25 cellular contexts compared by ENCODE assay signal in genomic region chr3:133361011-133361410, GRCh38. TPM values are rescaled to one million over a fixed set of nuclear protein-coding genes. Genes with fewer than 3 reads are reported as not detected.
DNase-seq lines count a peak whose midpoint lies in the region; ATAC-seq and TF ChIP-seq lines count a peak whose summit lies in the region.
"Had no signal": no experiment of that assay in that cellular context is flagged by ENCODE, and none has a peak within 500 bp of the region (broad histone marks: within the 10 kb centered on the region; RNA-seq: fewer than 3 reads in every experiment).

No MANE protein-coding gene starts in this region.

- no peaks in the 10 kb centered on the region for H3K27me3 ChIP-seq in breast epithelium
- no peaks in the 10 kb centered on the region for H3K27me3 ChIP-seq in RWPE2 (ENCODE audit: insufficient read depth, poor library complexity, severe bottlenecking)
- H3K27me3 ChIP-seq: BE2C; BLaER1 treated with 17β-estradiol and CSF1 and Interleukin-3, amounts not matched to agents 10 nM and 100 nM had no signal

- DNase-seq in MCF 10A (ENCODE audit: unreplicated experiment) (peak; percentile 42), breast epithelium (ENCODE audit: low spot score in 2 of 2) (no peak), RWPE2 (ENCODE audit: low spot score) (no peak), epithelial cell of esophagus (ENCODE audit: low read depth) (peak; percentile 69), OCI-LY7 (ENCODE audit: low spot score) (no peak)
- DNase-seq in T-helper 2 cell treated with Interferon-gamma antibody and Interleukin-4, amounts not matched to agents 5 μg/mL and 100 μg/mL, for 36 hours (ENCODE audit: low spot score) = no peak
- DNase-seq: 8988T; ACHN; AML-193; BE2C; CD4-positive, alpha-beta T cell; CD8-positive, alpha-beta memory T cell; DMS53; DMS79 treated with DMSO at 0.1 percent for 48 hours; GF-D8; H9; HFFc6 had no signal

- H3K36me3 Mint-ChIP-seq in MCF 10A (ENCODE audit: insufficient read depth, unreplicated experiment) = no peaks in the 10 kb centered on the region
- no peaks in the 10 kb centered on the region for H3K36me3 Mint-ChIP-seq in T-helper 2 cell treated with Interferon-gamma antibody and Interleukin-4, amounts not matched to agents 5 μg/mL and 100 μg/mL, for 36 hours (ENCODE audit: low read depth)
- H3K36me3 Mint-ChIP-seq: CD14-positive monocyte; CD8-positive, alpha-beta memory T cell had no signal

- POLR2A ChIA-PET in MCF 10A (lab: Yijun Ruan, JAX) = no interaction called here
- POLR2A ChIA-PET in OCI-LY7 (lab: Charles Lee) = no interaction called here

- ATAC-seq in RWPE2 (ENCODE audit: low read depth) = peak; percentile 44; the same call in 1 of the 3 replicates
- no peak for ATAC-seq in HG02759 (IDR thresholded peaks at IDR 0.05; ENCODE audit: unreplicated experiment)
- ATAC-seq: A549, GM23338 had no signal

- H3K4me1 ChIP-seq in breast epithelium (no peaks in the 10 kb centered on the region), RWPE2 (ENCODE audit: insufficient read depth, poor library complexity, severe bottlenecking) (no peaks in the 10 kb centered on the region), OCI-LY7 (ENCODE audit: insufficient read depth, low read length, poor library complexity, severe bottlenecking) (no peaks in the 10 kb centered on the region)
- H3K4me1 ChIP-seq: A549; BLaER1 treated with 17β-estradiol and CSF1 and Interleukin-3, amounts not matched to agents 10 nM and 100 nM had no signal

- H3K4me3 ChIP-seq in breast epithelium (no peak overlapping the region), RWPE2 (ENCODE audit: severe bottlenecking) (no peak overlapping the region), epithelial cell of esophagus (ENCODE audit: low read length) (no peak overlapping the region), OCI-LY7 (ENCODE audit: low read depth, low read length, poor library complexity, severe bottlenecking) (no peak overlapping the region)
- H3K4me3 ChIP-seq: A549; BLaER1 treated with 17β-estradiol and CSF1 and Interleukin-3, amounts not matched to agents 10 nM and 100 nM; GM23338 had no signal

- intact Hi-C loops in MCF 10A (cut with micrococcal nuclease) (no loop called here), breast epithelium (cut with DNase I; ENCODE audit: low total_unique reads) (no loop called here), OCI-LY7 (cut with micrococcal nuclease; ENCODE audit: unreplicated experiment) (no loop called here)

- H3K4me1 Mint-ChIP-seq in MCF 10A (ENCODE audit: insufficient read depth, unreplicated experiment) = no peaks in the 10 kb centered on the region
- no peaks in the 10 kb centered on the region for H3K4me1 Mint-ChIP-seq in T-helper 2 cell treated with Interferon-gamma antibody and Interleukin-4, amounts not matched to agents 5 μg/mL and 100 μg/mL, for 36 hours (ENCODE audit: low read depth)
- H3K4me1 Mint-ChIP-seq: CD14-positive monocyte had no signal

- H3K9me3 ChIP-seq in breast epithelium (no peaks in the 10 kb centered on the region), RWPE2 (ENCODE audit: severe bottlenecking) (no peaks in the 10 kb centered on the region), OCI-LY7 (ENCODE audit: low read length) (peaks cover 6% of the 10 kb centered on the region; the same call in 1 of the 2 replicates)
- H3K9me3 ChIP-seq: A549, BE2C had no signal

- H3K27me3 Mint-ChIP-seq in MCF 10A (ENCODE audit: insufficient read depth, unreplicated experiment) = peaks cover 61% of the 10 kb centered on the region
- H3K27me3 Mint-ChIP-seq in T-helper 2 cell treated with Interferon-gamma antibody and Interleukin-4, amounts not matched to agents 5 μg/mL and 100 μg/mL, for 36 hours (ENCODE audit: low read depth) = peaks cover 4% of the 10 kb centered on the region

- TF ChIP-seq CTCF in MCF 10A (IDR thresholded peaks at IDR 0.05; ENCODE audit: unreplicated experiment) (no peak), breast epithelium (IDR thresholded peaks at IDR 0.05) (no peak), RWPE2 (IDR thresholded peaks at IDR 0.05; ENCODE audit: poor library complexity, severe bottlenecking) (no peak), epithelial cell of esophagus (IDR thresholded peaks at IDR 0.05; ENCODE audit: insufficient read depth, low read depth, low read length, missing control alignments) (no peak), OCI-LY7 (conservative IDR thresholded peaks at IDR 0.05; ENCODE audit: low read length) (no peak)

- H3K9me3 Mint-ChIP-seq in MCF 10A (ENCODE audit: unreplicated experiment) = peaks cover 10% of the 10 kb centered on the region
- no peaks in the 10 kb centered on the region for H3K9me3 Mint-ChIP-seq in T-helper 2 cell treated with Interferon-gamma antibody and Interleukin-4, amounts not matched to agents 5 μg/mL and 100 μg/mL, for 36 hours

- H2AFZ ChIP-seq in OCI-LY7 (ENCODE audit: low read length) = no peak overlapping the region
- H2AFZ ChIP-seq: GM23338 had no signal

- no TSS peak for BruUV-seq in MCF 10A (replicated peaks; lab: Mats Ljungman, UMichigan)
- BruUV-seq in OCI-LY7 (replicated peaks; lab: Mats Ljungman, UMichigan) = no TSS peak

- no peak overlapping the region for H3K27ac ChIP-seq in breast epithelium
- no peak overlapping the region for H3K27ac ChIP-seq in RWPE2 (ENCODE audit: poor library complexity, severe bottlenecking)
- H3K27ac ChIP-seq in OCI-LY7 (ENCODE audit: low read depth, low read length, poor library complexity, severe bottlenecking) = no peak overlapping the region
- H3K27ac ChIP-seq: A549; BLaER1 treated with 17β-estradiol and CSF1 and Interleukin-3, amounts not matched to agents 10 nM and 100 nM had no signal

- no peak for TF ChIP-seq POLR2A in breast epithelium (IDR thresholded peaks at IDR 0.05)

- H4K20me1 ChIP-seq in OCI-LY7 (ENCODE audit: insufficient read depth, low read length) = no peaks in the 10 kb centered on the region
- H4K20me1 ChIP-seq: BLaER1 treated with 17β-estradiol and CSF1 and Interleukin-3, amounts not matched to agents 10 nM and 100 nM had no signal

- no peak overlapping the region for H3K4me3 Mint-ChIP-seq in MCF 10A (ENCODE audit: unreplicated experiment)
- H3K4me3 Mint-ChIP-seq in T-helper 2 cell treated with Interferon-gamma antibody and Interleukin-4, amounts not matched to agents 5 μg/mL and 100 μg/mL, for 36 hours = no peak overlapping the region
- H3K4me3 Mint-ChIP-seq: CD14-positive monocyte; CD4-positive, alpha-beta T cell; CD8-positive, alpha-beta memory T cell; GM23338; H9; HFFc6 had no signal

- no peaks in the 10 kb centered on the region for H3K79me2 ChIP-seq in OCI-LY7 (ENCODE audit: insufficient read depth, low read depth, low read length)

- H3K27ac Mint-ChIP-seq in MCF 10A (ENCODE audit: low read depth, unreplicated experiment) = no peak overlapping the region
- no peak overlapping the region for H3K27ac Mint-ChIP-seq in T-helper 2 cell treated with Interferon-gamma antibody and Interleukin-4, amounts not matched to agents 5 μg/mL and 100 μg/mL, for 36 hours
- H3K27ac Mint-ChIP-seq: CD14-positive monocyte; CD4-positive, alpha-beta T cell; GM23338; H9; HFFc6 had no signal

- no peaks in the 10 kb centered on the region for H3K36me3 ChIP-seq in breast epithelium
- no peaks in the 10 kb centered on the region for H3K36me3 ChIP-seq in RWPE2 (ENCODE audit: low read depth)
- no peaks in the 10 kb centered on the region for H3K36me3 ChIP-seq in OCI-LY7 (ENCODE audit: insufficient read depth, low read length)
- H3K36me3 ChIP-seq: BLaER1 treated with 17β-estradiol and CSF1 and Interleukin-3, amounts not matched to agents 10 nM and 100 nM had no signal

- H3K9me2 ChIP-seq in OCI-LY7 (ENCODE audit: insufficient read depth, low read length) = no peaks in the 10 kb centered on the region

- CTCF ChIA-PET in MCF 10A (lab: Yijun Ruan, JAX) (interaction anchor here (0.6 to 1.6 kb wide), 4 partner anchors 10 to 431 kb away, joined by 3 to 4 read pairs (median 3); no protein-coding TSS in a partner anchor), OCI-LY7 (lab: Charles Lee; ENCODE audit: unreplicated experiment) (no interaction called here)

- no peak overlapping the region for H3K4me2 ChIP-seq in OCI-LY7 (ENCODE audit: low read length)
- H3K4me2 ChIP-seq: A549; BLaER1 treated with 17β-estradiol and CSF1 and Interleukin-3, amounts not matched to agents 10 nM and 100 nM; GM23338 had no signal

RNA-seq across cellular contexts. Expression of gene BFSP2, which starts 38.8 kb away (rescaled TPM):
- total RNA-seq in MCF 10A (2022) (not detected in 2 replicates), breast epithelium (not detected), OCI-LY7 (2022) (19.2 and 25.1 TPM in 2 replicates)
- total RNA-seq in OCI-LY7 (2014; rRNA removed; shearing (Covaris generic)) = 10.6 and 11.7 TPM in 2 replicates
- total RNA-seq: CD4-positive, alpha-beta T cell; CD8-positive, alpha-beta memory T cell; Daoy; G401; GM23338; H4; H9; HFFc6 had no signal

Comparison
In these comparisons a context has a peak if more than half of its experiments do, and no peak if none do; other contexts are left out.
1. DNase-seq: peak in MCF 10A (single experiment) and epithelial cell of esophagus (single experiment); none in breast epithelium (0 of 2), RWPE2 (single experiment), T-helper 2 cell treated with Interferon-gamma antibody and Interleukin-4, amounts not matched to agents 5 μg/mL and 100 μg/mL, for 36 hours (single experiment) and OCI-LY7 (single experiment).
2. RNA of gene BFSP2, which starts 38.8 kb away (total RNA-seq): 10.6 to 25.1 TPM in OCI-LY7; not detected in MCF 10A and not detected in breast epithelium; every median in the first group is over 4 times any median in the second.